8 cellular contexts compared by ENCODE assay signal in the genomic region with DNA sequence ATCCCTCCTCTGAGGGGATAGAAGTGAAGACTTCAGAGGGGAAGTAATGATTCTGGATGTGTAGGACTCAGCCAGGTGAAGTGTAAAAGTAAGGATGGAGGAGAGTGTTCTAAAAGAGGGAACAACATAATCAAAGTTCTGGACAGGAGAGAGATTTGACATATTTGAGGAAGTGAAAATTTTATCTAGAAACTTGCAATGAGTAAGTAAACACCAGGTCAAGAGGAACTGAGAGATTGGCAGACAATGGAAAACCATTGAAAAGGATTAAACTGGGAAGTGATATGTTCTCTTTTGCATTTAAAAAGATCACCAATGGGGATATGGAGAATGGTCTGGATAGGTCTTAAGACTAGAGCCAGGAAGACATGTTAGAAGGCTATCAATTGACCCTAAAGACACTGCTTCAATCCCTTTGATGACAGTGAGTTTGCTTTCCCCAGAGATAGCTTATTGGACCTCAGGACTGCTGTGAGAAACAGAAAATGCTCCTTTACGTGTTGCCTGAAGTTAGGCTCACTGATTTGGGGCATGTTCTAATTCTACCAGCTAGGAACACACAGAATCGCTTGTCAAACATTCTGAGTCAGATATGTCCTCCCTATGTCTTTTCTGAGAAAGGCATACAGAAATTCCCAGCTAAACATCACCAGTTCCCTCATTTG.
DNase-seq lines count a peak whose midpoint lies in the region; ATAC-seq and TF ChIP-seq lines count a peak whose summit lies in the region.

No MANE protein-coding gene starts in this region.

- CTCF ChIA-PET in activated CD8-positive, alpha-beta T cell treated with anti-CD3 and anti-CD28 coated beads for 36 hours (lab: Charles Lee), result interaction anchor here (0.8 to 2.3 kb wide), 4 partner anchors 12 to 147 kb away, joined by 3 to 10 read pairs (median 3); a partner anchor contains a TSS

- no peak for TF ChIP-seq POLR2A in gastroesophageal sphincter (IDR thresholded peaks at IDR 0.05)

- H3K9me3 Mint-ChIP-seq in natural killer cell treated with Interleukin-12 subunit alpha and Interleukin-12 subunit beta and Interleukin-15 and Interleukin-18, amount 100 ng/mL, for 72 hours, result peaks cover 3% of the 10 kb centered on the region
- H3K9me3 Mint-ChIP-seq in natural killer cell, result no peaks in the 10 kb centered on the region
- no peaks in the 10 kb centered on the region for H3K9me3 Mint-ChIP-seq in activated CD8-positive, alpha-beta T cell treated with anti-CD3 and anti-CD28 coated beads for 36 hours

- no peak for TF ChIP-seq EP300 in gastroesophageal sphincter (IDR thresholded peaks at IDR 0.05)

- peaks cover 5% of the 10 kb centered on the region for H3K36me3 Mint-ChIP-seq in natural killer cell treated with Interleukin-12 subunit alpha and Interleukin-12 subunit beta and Interleukin-15 and Interleukin-18, amount 100 ng/mL, for 72 hours
- H3K36me3 Mint-ChIP-seq in natural killer cell, result no peaks in the 10 kb centered on the region
- H3K36me3 Mint-ChIP-seq in activated CD8-positive, alpha-beta T cell treated with anti-CD3 and anti-CD28 coated beads for 36 hours (ENCODE audit: low read depth), result peaks cover 36% of the 10 kb centered on the region

- peaks cover 7 to 57% (median 11%) of the 10 kb centered on the region in 3 donors for H3K4me1 ChIP-seq in gastroesophageal sphincter

- no peaks in the 10 kb centered on the region for H3K27me3 Mint-ChIP-seq in natural killer cell treated with Interleukin-12 subunit alpha and Interleukin-12 subunit beta and Interleukin-15 and Interleukin-18, amount 100 ng/mL, for 72 hours
- no peaks in the 10 kb centered on the region for H3K27me3 Mint-ChIP-seq in natural killer cell (ENCODE audit: low read depth in 2 of 2)
- no peaks in the 10 kb centered on the region for H3K27me3 Mint-ChIP-seq in activated CD8-positive, alpha-beta T cell treated with anti-CD3 and anti-CD28 coated beads for 36 hours

- H3K4me3 Mint-ChIP-seq in natural killer cell treated with Interleukin-12 subunit alpha and Interleukin-12 subunit beta and Interleukin-15 and Interleukin-18, amount 100 ng/mL, for 72 hours, result peak overlapping the region; percentile 60
- no peak overlapping the region for H3K4me3 Mint-ChIP-seq in natural killer cell
- no peak overlapping the region for H3K4me3 Mint-ChIP-seq in activated CD8-positive, alpha-beta T cell treated with anti-CD3 and anti-CD28 coated beads for 36 hours

- WGBS in gastroesophageal sphincter (ENCODE audit: low coverage in 1 of 2), 2 donors, result 88% methylated on average over 2 of the region's 2 CpGs; no CpG with 5 or more reads in 1 of the 2 donors

- H3K36me3 ChIP-seq in gastroesophageal sphincter, result no peaks in the 10 kb centered on the region

- peak overlapping the region; percentile 60 to 72 for H3K27ac Mint-ChIP-seq in natural killer cell treated with Interleukin-12 subunit alpha and Interleukin-12 subunit beta and Interleukin-15 and Interleukin-18, amount 100 ng/mL, for 72 hours
- peak overlapping the region in 1 of 2 donors; percentile 13 for H3K27ac Mint-ChIP-seq in natural killer cell
- H3K27ac Mint-ChIP-seq in activated CD8-positive, alpha-beta T cell treated with anti-CD3 and anti-CD28 coated beads for 36 hours, result peak overlapping the region; percentile 74

- H3K27ac ChIP-seq in gastroesophageal sphincter, result peak overlapping the region in 2 of 4 donors; percentile 26 to 29

- no peak for TF ChIP-seq CTCF in natural killer cell (IDR thresholded peaks at IDR 0.05)
- no peak for TF ChIP-seq CTCF in activated CD8-positive, alpha-beta T cell treated with anti-CD3 and anti-CD28 coated beads for 36 hours (IDR thresholded peaks at IDR 0.05)
- no peak for TF ChIP-seq CTCF in gastroesophageal sphincter (IDR thresholded peaks at IDR 0.05)

- intact Hi-C loops in natural killer cell (cut with micrococcal nuclease), result no loop called here
- intact Hi-C loops in activated CD8-positive, alpha-beta T cell treated with anti-CD3 and anti-CD28 coated beads for 36 hours (cut with micrococcal nuclease), result no loop called here

- ATAC-seq in natural killer cell treated with Interleukin-12 subunit alpha and Interleukin-12 subunit beta and Interleukin-15 and Interleukin-18, amount 100 ng/mL, for 72 hours, result peak in 1 of 2 donors; percentile 37
- ATAC-seq in natural killer cell, result no peak
- peak; percentile 70 for ATAC-seq in HG03108 (IDR thresholded peaks at IDR 0.05; ENCODE audit: unreplicated experiment)
- peak; percentile 18 for ATAC-seq in activated CD8-positive, alpha-beta T cell treated with anti-CD3 and anti-CD28 coated beads for 36 hours
- ATAC-seq in gastroesophageal sphincter, result no peak
- no peak for ATAC-seq in left lobe of liver

- H3K27me3 ChIP-seq in gastroesophageal sphincter, result no peaks in the 10 kb centered on the region

- no peaks in the 10 kb centered on the region for H3K9me3 ChIP-seq in gastroesophageal sphincter

- POLR2A ChIA-PET in activated CD8-positive, alpha-beta T cell treated with anti-CD3 and anti-CD28 coated beads for 36 hours (lab: Charles Lee), result interaction anchor here (0.9 to 1.3 kb wide), 2 partner anchors 34 to 56 kb away, joined by 3 to 4 read pairs; no protein-coding TSS in a partner anchor

- H3K4me1 Mint-ChIP-seq in natural killer cell treated with Interleukin-12 subunit alpha and Interleukin-12 subunit beta and Interleukin-15 and Interleukin-18, amount 100 ng/mL, for 72 hours (ENCODE audit: low read depth in 2 of 2), result peaks cover 27 to 44% of the 10 kb centered on the region in 2 donors
- peaks cover 15 to 16% of the 10 kb centered on the region in 2 donors for H3K4me1 Mint-ChIP-seq in natural killer cell
- H3K4me1 Mint-ChIP-seq in activated CD8-positive, alpha-beta T cell treated with anti-CD3 and anti-CD28 coated beads for 36 hours (ENCODE audit: low read depth), result peaks cover 86% of the 10 kb centered on the region

- no peak for DNase-seq in natural killer cell treated with Interleukin-12 subunit alpha and Interleukin-12 subunit beta and Interleukin-15 and Interleukin-18, amount 100 ng/mL, for 72 hours (ENCODE audit: low spot score)
- DNase-seq in natural killer cell, result no peak
- DNase-seq in activated CD8-positive, alpha-beta T cell treated with anti-CD3 and anti-CD28 coated beads for 36 hours, result no peak
- DNase-seq in left lobe of liver (ENCODE audit: low spot score), result no peak
- no peak for DNase-seq in T-helper 1 cell
- no peak for DNase-seq in DMS53 (lab: John Stamatoyannopoulos, UW)

- no peak overlapping the region for H3K4me3 ChIP-seq in gastroesophageal sphincter

Comparison
In these comparisons a context has a peak if more than half of its experiments do, and no peak if none do; other contexts are left out.
1. ATAC-seq: peak in HG03108 (single experiment) and activated CD8-positive, alpha-beta T cell treated with anti-CD3 and anti-CD28 coated beads for 36 hours (single experiment); none in natural killer cell (0 of 3), gastroesophageal sphincter (single experiment) and left lobe of liver (single experiment).